Comparison of ENCODE assay signal across 2 cellular contexts in genomic region chr12:122133192-122133950, GRCh38.
A peak's percentile ranks its signal among the peaks of the same experiment; 100 is the strongest.
TF ChIP-seq lines count a peak whose summit lies in the region.

No MANE protein-coding gene starts in this region.

TF ChIP-seq in HEK293, 187 proteins besides CTCF, POLR2A, EP300 and RAD21 (continues in another document):
- TF ChIP-seq PRDM4 (tag by site-specific recombination; IDR thresholded peaks at IDR 0.05) = no peak
- TF ChIP-seq, protein P1, sequence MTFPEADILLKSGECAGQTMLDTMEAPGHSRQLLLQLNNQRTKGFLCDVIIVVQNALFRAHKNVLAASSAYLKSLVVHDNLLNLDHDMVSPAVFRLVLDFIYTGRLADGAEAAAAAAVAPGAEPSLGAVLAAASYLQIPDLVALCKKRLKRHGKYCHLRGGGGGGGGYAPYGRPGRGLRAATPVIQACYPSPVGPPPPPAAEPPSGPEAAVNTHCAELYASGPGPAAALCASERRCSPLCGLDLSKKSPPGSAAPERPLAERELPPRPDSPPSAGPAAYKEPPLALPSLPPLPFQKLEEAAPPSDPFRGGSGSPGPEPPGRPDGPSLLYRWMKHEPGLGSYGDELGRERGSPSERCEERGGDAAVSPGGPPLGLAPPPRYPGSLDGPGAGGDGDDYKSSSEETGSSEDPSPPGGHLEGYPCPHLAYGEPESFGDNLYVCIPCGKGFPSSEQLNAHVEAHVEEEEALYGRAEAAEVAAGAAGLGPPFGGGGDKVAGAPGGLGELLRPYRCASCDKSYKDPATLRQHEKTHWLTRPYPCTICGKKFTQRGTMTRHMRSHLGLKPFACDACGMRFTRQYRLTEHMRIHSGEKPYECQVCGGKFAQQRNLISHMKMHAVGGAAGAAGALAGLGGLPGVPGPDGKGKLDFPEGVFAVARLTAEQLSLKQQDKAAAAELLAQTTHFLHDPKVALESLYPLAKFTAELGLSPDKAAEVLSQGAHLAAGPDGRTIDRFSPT (tag by site-specific recombination; IDR thresholded peaks at IDR 0.05) = peak; percentile 43; the same call in 1 of the 2 replicates
- TF ChIP-seq EGR2 (tag by site-specific recombination; IDR thresholded peaks at IDR 0.05; ENCODE audit: low read depth) = peak; percentile 83
- TF ChIP-seq AEBP2 (tag by site-specific recombination; IDR thresholded peaks at IDR 0.05; ENCODE audit: borderline replicate concordance) = no peak
- TF ChIP-seq ZBTB44 (tag by site-specific recombination; IDR thresholded peaks at IDR 0.05) = no peak
- no peak for TF ChIP-seq ZNF140 (tag by site-specific recombination; IDR thresholded peaks at IDR 0.05)
- no peak for TF ChIP-seq ZNF513 (tag by site-specific recombination; IDR thresholded peaks at IDR 0.05)
- TF ChIP-seq, protein P2, sequence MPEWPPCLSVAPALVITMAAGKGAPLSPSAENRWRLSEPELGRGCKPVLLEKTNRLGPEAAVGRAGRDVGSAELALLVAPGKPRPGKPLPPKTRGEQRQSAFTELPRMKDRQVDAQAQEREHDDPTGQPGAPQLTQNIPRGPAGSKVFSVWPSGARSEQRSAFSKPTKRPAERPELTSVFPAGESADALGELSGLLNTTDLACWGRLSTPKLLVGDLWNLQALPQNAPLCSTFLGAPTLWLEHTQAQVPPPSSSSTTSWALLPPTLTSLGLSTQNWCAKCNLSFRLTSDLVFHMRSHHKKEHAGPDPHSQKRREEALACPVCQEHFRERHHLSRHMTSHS (tag by site-specific recombination; IDR thresholded peaks at IDR 0.05) = no peak
- TF ChIP-seq PRDM1 (tag by site-specific recombination; IDR thresholded peaks at IDR 0.05) = no peak
- TF ChIP-seq ZNF362 (tag by site-specific recombination; IDR thresholded peaks at IDR 0.05) = no peak

TF ChIP-seq in K562, 482 proteins besides CTCF, POLR2A, EP300 and RAD21:
- TF ChIP-seq ARHGAP35 (IDR thresholded peaks at IDR 0.05; ENCODE audit: partially characterized antibody) = no peak
- no peak for TF ChIP-seq ZFP36 (IDR thresholded peaks at IDR 0.05; ENCODE audit: low read depth, low read length, partially characterized antibody)
- peak; percentile 92 for TF ChIP-seq RBM22 (IDR thresholded peaks at IDR 0.05; ENCODE audit: low read depth, low read length, poor library complexity, severe bottlenecking)
- TF ChIP-seq POLR2G (IDR thresholded peaks at IDR 0.05; ENCODE audit: low read depth, low read length) = peak; percentile 64
